Comparison of ENCODE assay signal across 2 cellular contexts in genomic region chr6:124858564-124858963, GRCh38.
TF ChIP-seq lines count a peak whose summit lies in the region.

No MANE protein-coding gene starts in this region.

TF ChIP-seq in IMR-90, 13 proteins besides CTCF, POLR2A, EP300 and RAD21:
- TF ChIP-seq CEBPB (IDR thresholded peaks at IDR 0.05; ENCODE audit: low read depth, low read length) (peak; percentile 57; the same call in 1 of the 2 replicates), SMC3 (IDR thresholded peaks at IDR 0.05; ENCODE audit: low read depth, low read length) (no peak), RFX5 (IDR thresholded peaks at IDR 0.05; ENCODE audit: low read depth, low read length) (no peak), MAFK (IDR thresholded peaks at IDR 0.05; ENCODE audit: low read depth, low read length) (no peak)
TF ChIP-seq in IMR-90: peak in this region for 1.

TF ChIP-seq in H1, 55 proteins besides CTCF, POLR2A, EP300 and RAD21:
- no peak for TF ChIP-seq TEAD4 (IDR thresholded peaks at IDR 0.05; ENCODE audit: low read depth, low read length)
- TF ChIP-seq YY1 (IDR thresholded peaks at IDR 0.05; ENCODE audit: low read depth, low read length): no peak
- no peak for TF ChIP-seq CBX8 (IDR thresholded peaks at IDR 0.05; ENCODE audit: borderline replicate concordance, low read depth, low read length)
- TF ChIP-seq SAP30 (IDR thresholded peaks at IDR 0.05; ENCODE audit: insufficient read depth, insufficient replicate concordance, low read length): no peak
TF ChIP-seq in H1: peak in this region for 0.
